In the genomic region with DNA sequence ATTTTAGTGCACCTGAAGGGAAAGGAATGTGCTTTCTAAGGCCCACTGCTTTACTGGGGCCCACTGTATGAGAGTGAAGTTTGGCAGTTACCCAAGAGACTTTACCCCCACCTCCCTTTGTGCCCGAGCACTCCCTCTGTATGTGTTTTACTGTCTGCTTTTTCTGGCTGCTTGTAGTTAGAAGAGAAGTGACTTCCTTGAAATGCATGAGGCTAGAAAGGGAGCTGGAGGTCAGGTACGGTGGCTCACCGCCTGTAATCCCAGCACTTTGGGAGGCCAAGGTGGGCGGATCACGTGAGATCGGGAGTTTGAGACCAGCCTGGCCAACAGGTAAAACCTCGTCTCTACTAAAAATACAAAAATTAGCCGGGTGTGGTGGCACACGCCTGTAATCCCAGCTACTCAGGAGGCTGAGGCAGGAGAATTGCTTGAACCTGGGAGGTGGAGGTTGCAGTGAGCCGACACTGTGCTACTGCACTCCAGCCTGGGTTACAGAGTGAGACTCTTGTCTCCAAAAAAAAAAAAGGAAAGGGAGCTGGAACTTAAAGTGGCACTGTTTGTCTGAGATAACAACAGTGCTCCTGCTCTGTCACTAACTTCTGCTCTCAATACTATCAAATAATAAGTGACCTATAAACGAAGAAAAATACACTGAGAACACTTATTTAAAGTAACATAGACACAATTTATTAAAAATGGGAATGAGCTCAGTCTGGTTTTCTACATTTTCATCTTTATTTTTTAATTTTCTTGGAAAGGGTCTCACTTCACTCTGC, we compare ENCODE assay signal across 17 cellular contexts. TPM values are rescaled to one million over a fixed set of nuclear protein-coding genes. Genes with fewer than 3 reads are reported as not detected.
A peak's percentile ranks its signal among the peaks of the same experiment; 100 is the strongest.
DNase-seq lines count a peak whose midpoint lies in the region; ATAC-seq and TF ChIP-seq lines count a peak whose summit lies in the region.
"Had no signal": no experiment of that assay in that cellular context is flagged by ENCODE, and none has a peak within 500 bp of the region (broad histone marks: within the 10 kb centered on the region; RNA-seq: fewer than 3 reads in every experiment).

No MANE protein-coding gene starts in this region.

- no peak overlapping the region for H2AFZ ChIP-seq in hepatocyte
- H2AFZ ChIP-seq: neural progenitor cell had no signal

- no peak for DNase-seq in CD8-positive, alpha-beta T cell
- DNase-seq in T-cell (no peak), hepatocyte (ENCODE audit: low spot score) (peak; percentile 13), neural crest cell (ENCODE audit: low read depth, low spot score) (no peak), NCI-H2029 (lab: John Stamatoyannopoulos, UW) (no peak), DMS114 treated with DMSO at 0.1 percent for 48 hours (lab: John Stamatoyannopoulos, UW; ENCODE audit: unreplicated experiment) (no peak)
- DNase-seq: GF-D8, NCI-H146, NCI-H2171, NCI-H526 treated with DMSO at 0.1 percent for 48 hours, T-helper 9 cell, testis had no signal

- no peaks in the 10 kb centered on the region for H3K27me3 ChIP-seq in CD8-positive, alpha-beta T cell (ENCODE audit: insufficient read depth, low read length)
- H3K27me3 ChIP-seq in hepatocyte, result no peaks in the 10 kb centered on the region
- H3K27me3 ChIP-seq: breast epithelium, neural progenitor cell, testis had no signal

- H3K27ac ChIP-seq in CD8-positive, alpha-beta T cell (ENCODE audit: low read depth, low read length), result no peak overlapping the region
- H3K27ac ChIP-seq in hepatocyte, result peak overlapping the region; percentile 70
- H3K27ac ChIP-seq: breast epithelium, coronary artery, neural progenitor cell, testis had no signal

- H3K27me3 Mint-ChIP-seq in CD8-positive, alpha-beta T cell (ENCODE audit: low read depth), result no peaks in the 10 kb centered on the region
- H3K27me3 Mint-ChIP-seq in T-cell, result no peaks in the 10 kb centered on the region
- no peaks in the 10 kb centered on the region for H3K27me3 Mint-ChIP-seq in neural crest cell (ENCODE audit: low read depth)
- no peaks in the 10 kb centered on the region for H3K27me3 Mint-ChIP-seq in activated T-helper 17 cell treated with anti-CD3 and anti-CD28 coated beads, Interleukin-2, amount 50 U/mL, for 72 hours

- H3K27ac Mint-ChIP-seq in CD8-positive, alpha-beta T cell, result peak overlapping the region; percentile 85
- H3K27ac Mint-ChIP-seq in T-cell (peak overlapping the region; percentile 29 to 44), neural crest cell (ENCODE audit: unreplicated experiment) (no peak overlapping the region)
- no peak overlapping the region for H3K27ac Mint-ChIP-seq in activated T-helper 17 cell treated with anti-CD3 and anti-CD28 coated beads, Interleukin-2, amount 50 U/mL, for 72 hours
- H3K27ac Mint-ChIP-seq: neural progenitor cell had no signal

- H3K4me3 ChIP-seq in CD8-positive, alpha-beta T cell (ENCODE audit: low read depth, low read length), result no peak overlapping the region
- no peak overlapping the region for H3K4me3 ChIP-seq in hepatocyte
- H3K4me3 ChIP-seq: breast epithelium, coronary artery, neural progenitor cell, testis had no signal

- H3K36me3 ChIP-seq in CD8-positive, alpha-beta T cell (ENCODE audit: insufficient read depth, low read length), result no peaks in the 10 kb centered on the region
- no peaks in the 10 kb centered on the region for H3K36me3 ChIP-seq in hepatocyte (replicated peaks; ENCODE audit: insufficient read depth, low read depth)
- H3K36me3 ChIP-seq: breast epithelium had no signal

- no peak for ATAC-seq in CD8-positive, alpha-beta T cell
- ATAC-seq in T-cell (replicated peaks in 1 of 4), result no peak
- ATAC-seq in activated T-helper 17 cell treated with anti-CD3 and anti-CD28 coated beads, Interleukin-2, amount 50 U/mL, for 72 hours (replicated peaks), result no peak

- CTCF ChIA-PET in CD8-positive, alpha-beta T cell (lab: Charles Lee), result interaction anchor here (1.1 kb wide), 1 partner anchor 37 kb away, joined by 4 read pairs; no protein-coding TSS in a partner anchor
- CTCF ChIA-PET in T-cell (lab: Charles Lee), result interaction anchor here (0.6 to 1.2 kb wide), 2 partner anchors 72 to 74 kb away, joined by 4 read pairs; partner anchors contain the start of gene ATXN3 (in 1 of the 2)

- peaks cover 32% of the 10 kb centered on the region for H3K4me1 ChIP-seq in CD8-positive, alpha-beta T cell (ENCODE audit: insufficient read depth, low read length)
- H3K4me1 ChIP-seq in hepatocyte (ENCODE audit: insufficient read depth), result peaks cover 25% of the 10 kb centered on the region
- H3K4me1 ChIP-seq: breast epithelium had no signal

- intact Hi-C loops in CD8-positive, alpha-beta T cell (cut with DNase I, micrococcal nuclease), result loop anchor here in 1 of 2 experiments (10.0 kb wide), 1 partner anchor 969 kb away; the partner anchor contains the start of gene RPS6KA5

- peak overlapping the region; percentile 53 for H3K4me2 ChIP-seq in hepatocyte
- H3K4me2 ChIP-seq: neural progenitor cell had no signal

- POLR2A ChIA-PET in CD8-positive, alpha-beta T cell (lab: Charles Lee), result interaction anchor here (0.6 kb wide), 1 partner anchor 638 kb away, joined by 4 read pairs; no protein-coding TSS in a partner anchor
- POLR2A ChIA-PET in T-cell (lab: Charles Lee), result interaction anchor here in 1 of 2 donors (0.5 kb wide), 1 partner anchor 120 kb away, joined by 4 read pairs; no protein-coding TSS in a partner anchor

- H3K9me3 ChIP-seq in CD8-positive, alpha-beta T cell (ENCODE audit: low read length), result no peaks in the 10 kb centered on the region
- no peaks in the 10 kb centered on the region for H3K9me3 ChIP-seq in hepatocyte (ENCODE audit: low read depth)
- H3K9me3 ChIP-seq: breast epithelium, testis had no signal

- no peak overlapping the region for H3K4me3 Mint-ChIP-seq in CD8-positive, alpha-beta T cell
- no peak overlapping the region for H3K4me3 Mint-ChIP-seq in T-cell
- peak overlapping the region; percentile 26 for H3K4me3 Mint-ChIP-seq in neural crest cell
- H3K4me3 Mint-ChIP-seq in activated T-helper 17 cell treated with anti-CD3 and anti-CD28 coated beads, Interleukin-2, amount 50 U/mL, for 72 hours, result no peak overlapping the region
- H3K4me3 Mint-ChIP-seq: activated T-helper 1 cell treated with anti-CD3 and anti-CD28 coated beads, Interleukin-12 subunit alpha, Interleukin-12 subunit beta, Interleukin-2, Interleukin-4 antibody, amounts not matched to agents 30 ng/mL and 10 ng/mL and 1 ng/mL, durations not matched to agents 14 hours and 24 hours and 36 hours; neural progenitor cell had no signal

- 85% methylated on average over 11 of the region's 11 CpGs for WGBS in hepatocyte (ENCODE audit: low lambda C conversion rate, missing lambda C conversion rate)

- H3K4me1 Mint-ChIP-seq in CD8-positive, alpha-beta T cell (ENCODE audit: low read depth), result peaks cover 56% of the 10 kb centered on the region
- H3K4me1 Mint-ChIP-seq in T-cell (peaks cover 48 to 53% (median 50%) of the 10 kb centered on the region in 3 donors), neural crest cell (peaks cover 24% of the 10 kb centered on the region)
- H3K4me1 Mint-ChIP-seq in activated T-helper 17 cell treated with anti-CD3 and anti-CD28 coated beads, Interleukin-2, amount 50 U/mL, for 72 hours, result peaks cover 22% of the 10 kb centered on the region

- no peaks in the 10 kb centered on the region for H3K9me2 ChIP-seq in hepatocyte (replicated peaks; ENCODE audit: insufficient read depth)

- H3K9me3 Mint-ChIP-seq in CD8-positive, alpha-beta T cell, result no peaks in the 10 kb centered on the region
- H3K9me3 Mint-ChIP-seq in T-cell (no peaks in the 10 kb centered on the region), neural crest cell (no peaks in the 10 kb centered on the region)
- no peaks in the 10 kb centered on the region for H3K9me3 Mint-ChIP-seq in activated T-helper 17 cell treated with anti-CD3 and anti-CD28 coated beads, Interleukin-2, amount 50 U/mL, for 72 hours
- H3K9me3 Mint-ChIP-seq: activated T-helper 1 cell treated with anti-CD3 and anti-CD28 coated beads, Interleukin-12 subunit alpha, Interleukin-12 subunit beta, Interleukin-2, Interleukin-4 antibody, amounts not matched to agents 30 ng/mL and 10 ng/mL and 1 ng/mL, durations not matched to agents 14 hours and 24 hours and 36 hours had no signal

- peaks cover 28% of the 10 kb centered on the region for H4K20me1 ChIP-seq in hepatocyte (ENCODE audit: insufficient read depth, poor library complexity, severe bottlenecking)

- no peak for TF ChIP-seq CTCF in CD8-positive, alpha-beta T cell (IDR thresholded peaks at IDR 0.05)
- TF ChIP-seq CTCF in hepatocyte (IDR thresholded peaks at IDR 0.05; ENCODE audit: poor library complexity), result no peak
- TF ChIP-seq CTCF in neural crest cell (conservative IDR thresholded peaks at IDR 0.05), result no peak

- H3K36me3 Mint-ChIP-seq in CD8-positive, alpha-beta T cell, result peaks cover 39% of the 10 kb centered on the region
- H3K36me3 Mint-ChIP-seq in T-cell (peaks cover 17% of the 10 kb centered on the region), neural crest cell (ENCODE audit: low read depth) (peaks cover 7% of the 10 kb centered on the region)
- H3K36me3 Mint-ChIP-seq in activated T-helper 17 cell treated with anti-CD3 and anti-CD28 coated beads, Interleukin-2, amount 50 U/mL, for 72 hours (ENCODE audit: low read depth), result peaks cover 68% of the 10 kb centered on the region

- peaks cover 93% of the 10 kb centered on the region for H3K79me2 ChIP-seq in hepatocyte

RNA-seq across cellular contexts. Expression of gene TRIP11, which starts 5.8 kb away (rescaled TPM):
- total RNA-seq in CD8-positive, alpha-beta T cell, result 10 to 100 TPM; 25.3 to 26.5 TPM
- total RNA-seq in T-cell, result 10 to 100 TPM; 52.7 to 58.3 (median 54.8) TPM
- 44.7 and 50.5 TPM in 2 replicates for total RNA-seq in hepatocyte
- polyA plus RNA-seq in hepatocyte, result 39.2 TPM in 2 replicates
- 39.1 and 41.3 TPM in 2 replicates for total RNA-seq in neural crest cell
- total RNA-seq in activated T-helper 17 cell treated with anti-CD3 and anti-CD28 coated beads, Interleukin-2, amount 50 U/mL, for 72 hours, result 10 to 100 TPM; 38.5 to 39.8 TPM

Comparison
In these comparisons a context has a peak if more than half of its experiments do, and no peak if none do; other contexts are left out.
1. H3K27ac Mint-ChIP-seq: peak in CD8-positive, alpha-beta T cell (single experiment) and T-cell (2 of 2); none in neural crest cell (single experiment) and activated T-helper 17 cell treated with anti-CD3 and anti-CD28 coated beads, Interleukin-2, amount 50 U/mL, for 72 hours (single experiment).